In the genomic region with DNA sequence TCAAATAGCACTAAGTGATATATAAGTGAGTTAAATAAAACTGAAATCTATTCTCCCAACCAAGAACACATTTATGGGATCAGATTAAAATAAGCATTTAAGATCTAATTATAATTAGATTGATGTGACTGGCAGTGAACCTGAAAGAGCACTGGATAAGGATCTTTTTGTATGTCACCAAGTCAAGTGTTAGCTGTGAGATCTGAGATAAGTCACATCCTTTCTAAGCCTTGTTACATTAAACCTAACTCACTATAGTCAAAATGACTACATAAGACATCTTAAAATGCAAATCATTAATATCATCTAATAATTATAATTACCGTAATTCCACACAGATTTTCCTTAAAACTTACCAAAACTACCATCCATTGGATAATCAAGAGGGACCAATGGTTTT, we compare ENCODE assay signal across 1 cellular context.
TF ChIP-seq lines count a peak whose summit lies in the region.

No MANE protein-coding gene starts in this region.

TF ChIP-seq in H1, 55 proteins besides CTCF, POLR2A, EP300 and RAD21:
- TF ChIP-seq CHD2 (IDR thresholded peaks at IDR 0.05; ENCODE audit: low read length) (no peak), TEAD4 (IDR thresholded peaks at IDR 0.05; ENCODE audit: low read depth, low read length) (no peak), FOSL1 (IDR thresholded peaks at IDR 0.05; ENCODE audit: insufficient read depth, low read depth, low read length) (no peak), GABPA (IDR thresholded peaks at IDR 0.05; ENCODE audit: borderline replicate concordance, insufficient read depth, low read length) (no peak), NANOG (IDR thresholded peaks at IDR 0.05; ENCODE audit: insufficient read depth, low read depth, low read length, poor library complexity, severe bottlenecking) (no peak), HDAC2 (IDR thresholded peaks at IDR 0.05; ENCODE audit: borderline replicate concordance in 1 of 2, low read depth in 2 of 2, low read length in 2 of 2) (no peak), CBX5 (IDR thresholded peaks at IDR 0.05; ENCODE audit: low read depth, low read length) (no peak), RNF2 (IDR thresholded peaks at IDR 0.05; ENCODE audit: borderline replicate concordance, low read depth, low read length, missing control alignments, poor library complexity, severe bottlenecking) (no peak), TCF12 (IDR thresholded peaks at IDR 0.05; ENCODE audit: low read depth, low read length) (no peak), SIX5 (IDR thresholded peaks at IDR 0.05; ENCODE audit: low read depth, low read length) (no peak), CEBPB (IDR thresholded peaks at IDR 0.05; ENCODE audit: low read depth, low read length) (no peak), KDM4A (IDR thresholded peaks at IDR 0.05; ENCODE audit: low read depth, low read length, severe bottlenecking) (no peak), JUN (IDR thresholded peaks at IDR 0.05; ENCODE audit: low read depth, low read length) (no peak), SAP30 (IDR thresholded peaks at IDR 0.05; ENCODE audit: insufficient read depth, insufficient replicate concordance, low read length) (no peak)
- TF ChIP-seq, protein P1, sequence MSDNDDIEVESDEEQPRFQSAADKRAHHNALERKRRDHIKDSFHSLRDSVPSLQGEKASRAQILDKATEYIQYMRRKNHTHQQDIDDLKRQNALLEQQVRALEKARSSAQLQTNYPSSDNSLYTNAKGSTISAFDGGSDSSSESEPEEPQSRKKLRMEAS (IDR thresholded peaks at IDR 0.05): no peak
- TF ChIP-seq, protein P2, sequence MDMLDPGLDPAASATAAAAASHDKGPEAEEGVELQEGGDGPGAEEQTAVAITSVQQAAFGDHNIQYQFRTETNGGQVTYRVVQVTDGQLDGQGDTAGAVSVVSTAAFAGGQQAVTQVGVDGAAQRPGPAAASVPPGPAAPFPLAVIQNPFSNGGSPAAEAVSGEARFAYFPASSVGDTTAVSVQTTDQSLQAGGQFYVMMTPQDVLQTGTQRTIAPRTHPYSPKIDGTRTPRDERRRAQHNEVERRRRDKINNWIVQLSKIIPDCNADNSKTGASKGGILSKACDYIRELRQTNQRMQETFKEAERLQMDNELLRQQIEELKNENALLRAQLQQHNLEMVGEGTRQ (IDR thresholded peaks at IDR 0.05; ENCODE audit: low read length): no peak
- TF ChIP-seq, protein P3, sequence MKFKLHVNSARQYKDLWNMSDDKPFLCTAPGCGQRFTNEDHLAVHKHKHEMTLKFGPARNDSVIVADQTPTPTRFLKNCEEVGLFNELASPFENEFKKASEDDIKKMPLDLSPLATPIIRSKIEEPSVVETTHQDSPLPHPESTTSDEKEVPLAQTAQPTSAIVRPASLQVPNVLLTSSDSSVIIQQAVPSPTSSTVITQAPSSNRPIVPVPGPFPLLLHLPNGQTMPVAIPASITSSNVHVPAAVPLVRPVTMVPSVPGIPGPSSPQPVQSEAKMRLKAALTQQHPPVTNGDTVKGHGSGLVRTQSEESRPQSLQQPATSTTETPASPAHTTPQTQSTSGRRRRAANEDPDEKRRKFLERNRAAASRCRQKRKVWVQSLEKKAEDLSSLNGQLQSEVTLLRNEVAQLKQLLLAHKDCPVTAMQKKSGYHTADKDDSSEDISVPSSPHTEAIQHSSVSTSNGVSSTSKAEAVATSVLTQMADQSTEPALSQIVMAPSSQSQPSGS (IDR thresholded peaks at IDR 0.05; ENCODE audit: low read length): no peak
